ENCODE assay signal across 1 cellular context in the genomic region with DNA sequence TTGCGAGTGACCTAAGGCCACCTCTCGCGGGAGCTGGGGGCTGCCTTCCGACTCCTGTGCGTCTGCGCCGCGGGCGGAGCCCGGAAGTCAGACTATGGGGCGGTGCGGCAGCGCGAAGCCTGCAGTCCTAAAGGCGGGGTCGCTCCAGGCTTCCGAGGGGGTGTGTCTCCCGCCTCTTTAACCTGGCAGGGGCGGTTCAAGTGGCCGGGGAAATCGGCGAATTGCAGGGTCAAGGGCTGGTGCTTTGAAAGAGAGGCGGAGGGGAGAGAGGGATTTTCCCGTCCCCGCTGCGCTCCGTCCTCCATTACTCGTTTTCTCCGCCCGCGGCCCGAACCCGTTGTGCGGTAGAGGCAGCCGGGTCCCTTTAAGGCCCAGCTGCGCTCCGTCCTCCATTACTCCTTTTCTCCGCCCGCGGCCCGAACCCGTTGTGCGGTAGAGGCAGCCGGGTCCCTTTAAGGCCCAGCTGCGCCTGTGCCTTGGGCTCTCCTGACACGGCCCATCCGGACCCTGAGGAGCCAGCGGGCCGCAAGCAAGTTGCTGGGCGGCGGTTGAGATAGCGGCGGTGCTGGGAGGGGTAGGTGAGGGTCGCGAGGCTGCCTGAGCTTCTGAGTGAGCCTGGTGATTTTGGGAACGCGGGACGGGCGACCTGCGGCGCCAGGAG.
TF ChIP-seq lines count a peak whose summit lies in the region.

A gene with protein sequence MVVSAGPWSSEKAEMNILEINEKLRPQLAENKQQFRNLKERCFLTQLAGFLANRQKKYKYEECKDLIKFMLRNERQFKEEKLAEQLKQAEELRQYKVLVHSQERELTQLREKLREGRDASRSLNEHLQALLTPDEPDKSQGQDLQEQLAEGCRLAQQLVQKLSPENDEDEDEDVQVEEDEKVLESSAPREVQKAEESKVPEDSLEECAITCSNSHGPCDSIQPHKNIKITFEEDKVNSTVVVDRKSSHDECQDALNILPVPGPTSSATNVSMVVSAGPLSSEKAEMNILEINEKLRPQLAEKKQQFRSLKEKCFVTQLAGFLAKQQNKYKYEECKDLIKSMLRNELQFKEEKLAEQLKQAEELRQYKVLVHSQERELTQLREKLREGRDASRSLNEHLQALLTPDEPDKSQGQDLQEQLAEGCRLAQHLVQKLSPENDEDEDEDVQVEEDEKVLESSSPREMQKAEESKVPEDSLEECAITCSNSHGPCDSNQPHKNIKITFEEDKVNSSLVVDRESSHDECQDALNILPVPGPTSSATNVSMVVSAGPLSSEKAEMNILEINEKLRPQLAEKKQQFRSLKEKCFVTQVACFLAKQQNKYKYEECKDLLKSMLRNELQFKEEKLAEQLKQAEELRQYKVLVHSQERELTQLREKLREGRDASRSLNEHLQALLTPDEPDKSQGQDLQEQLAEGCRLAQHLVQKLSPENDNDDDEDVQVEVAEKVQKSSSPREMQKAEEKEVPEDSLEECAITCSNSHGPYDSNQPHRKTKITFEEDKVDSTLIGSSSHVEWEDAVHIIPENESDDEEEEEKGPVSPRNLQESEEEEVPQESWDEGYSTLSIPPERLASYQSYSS (N-terminal part only) (plus strand): TSS at position 83 of the 661 bp plus-strand sequence. CDS start 21,820 bp downstream, outside the sequence.

TF ChIP-seq in GM12878, 131 proteins besides CTCF, POLR2A, EP300 and RAD21 (continued from another document):
- TF ChIP-seq, protein P1, sequence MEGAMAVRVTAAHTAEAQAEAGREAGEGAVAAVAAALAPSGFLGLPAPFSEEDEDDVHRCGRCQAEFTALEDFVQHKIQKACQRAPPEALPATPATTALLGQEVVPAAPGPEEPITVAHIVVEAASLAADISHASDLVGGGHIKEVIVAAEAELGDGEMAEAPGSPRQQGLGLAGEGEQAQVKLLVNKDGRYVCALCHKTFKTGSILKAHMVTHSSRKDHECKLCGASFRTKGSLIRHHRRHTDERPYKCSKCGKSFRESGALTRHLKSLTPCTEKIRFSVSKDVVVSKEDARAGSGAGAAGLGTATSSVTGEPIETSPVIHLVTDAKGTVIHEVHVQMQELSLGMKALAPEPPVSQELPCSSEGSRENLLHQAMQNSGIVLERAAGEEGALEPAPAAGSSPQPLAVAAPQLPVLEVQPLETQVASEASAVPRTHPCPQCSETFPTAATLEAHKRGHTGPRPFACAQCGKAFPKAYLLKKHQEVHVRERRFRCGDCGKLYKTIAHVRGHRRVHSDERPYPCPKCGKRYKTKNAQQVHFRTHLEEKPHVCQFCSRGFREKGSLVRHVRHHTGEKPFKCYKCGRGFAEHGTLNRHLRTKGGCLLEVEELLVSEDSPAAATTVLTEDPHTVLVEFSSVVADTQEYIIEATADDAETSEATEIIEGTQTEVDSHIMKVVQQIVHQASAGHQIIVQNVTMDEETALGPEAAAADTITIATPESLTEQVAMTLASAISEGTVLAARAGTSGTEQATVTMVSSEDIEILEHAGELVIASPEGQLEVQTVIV (IDR thresholded peaks at IDR 0.05; ENCODE audit: borderline replicate concordance, partially characterized antibody), result peak; percentile 39
- TF ChIP-seq, protein P2, sequence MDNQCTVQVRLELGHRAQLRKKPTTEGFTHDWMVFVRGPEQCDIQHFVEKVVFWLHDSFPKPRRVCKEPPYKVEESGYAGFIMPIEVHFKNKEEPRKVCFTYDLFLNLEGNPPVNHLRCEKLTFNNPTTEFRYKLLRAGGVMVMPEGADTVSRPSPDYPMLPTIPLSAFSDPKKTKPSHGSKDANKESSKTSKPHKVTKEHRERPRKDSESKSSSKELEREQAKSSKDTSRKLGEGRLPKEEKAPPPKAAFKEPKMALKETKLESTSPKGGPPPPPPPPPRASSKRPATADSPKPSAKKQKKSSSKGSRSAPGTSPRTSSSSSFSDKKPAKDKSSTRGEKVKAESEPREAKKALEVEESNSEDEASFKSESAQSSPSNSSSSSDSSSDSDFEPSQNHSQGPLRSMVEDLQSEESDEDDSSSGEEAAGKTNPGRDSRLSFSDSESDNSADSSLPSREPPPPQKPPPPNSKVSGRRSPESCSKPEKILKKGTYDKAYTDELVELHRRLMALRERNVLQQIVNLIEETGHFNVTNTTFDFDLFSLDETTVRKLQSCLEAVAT (IDR thresholded peaks at IDR 0.05), result peak; percentile 68; the same call in 1 of the 2 replicates
- TF ChIP-seq BHLHE40 (IDR thresholded peaks at IDR 0.05; ENCODE audit: borderline replicate concordance in 1 of 2, low read depth in 2 of 2, low read length in 1 of 2), result peak in 1 of 2 experiments; percentile 28; a peak in 1 of 4 replicates
- TF ChIP-seq FOXK2 (IDR thresholded peaks at IDR 0.05), result 0 out of 2 replicates have a peak, but pooled peaks have one; percentile 23
- TF ChIP-seq, protein P3, sequence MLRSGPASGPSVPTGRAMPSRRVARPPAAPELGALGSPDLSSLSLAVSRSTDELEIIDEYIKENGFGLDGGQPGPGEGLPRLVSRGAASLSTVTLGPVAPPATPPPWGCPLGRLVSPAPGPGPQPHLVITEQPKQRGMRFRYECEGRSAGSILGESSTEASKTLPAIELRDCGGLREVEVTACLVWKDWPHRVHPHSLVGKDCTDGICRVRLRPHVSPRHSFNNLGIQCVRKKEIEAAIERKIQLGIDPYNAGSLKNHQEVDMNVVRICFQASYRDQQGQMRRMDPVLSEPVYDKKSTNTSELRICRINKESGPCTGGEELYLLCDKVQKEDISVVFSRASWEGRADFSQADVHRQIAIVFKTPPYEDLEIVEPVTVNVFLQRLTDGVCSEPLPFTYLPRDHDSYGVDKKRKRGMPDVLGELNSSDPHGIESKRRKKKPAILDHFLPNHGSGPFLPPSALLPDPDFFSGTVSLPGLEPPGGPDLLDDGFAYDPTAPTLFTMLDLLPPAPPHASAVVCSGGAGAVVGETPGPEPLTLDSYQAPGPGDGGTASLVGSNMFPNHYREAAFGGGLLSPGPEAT (IDR thresholded peaks at IDR 0.05; ENCODE audit: low read depth), result peak; percentile 91
- peak; percentile 42; the same call in 1 of the 2 replicates for TF ChIP-seq GATAD2B (conservative IDR thresholded peaks at IDR 0.05; ENCODE audit: low read depth)
- TF ChIP-seq, protein P4, sequence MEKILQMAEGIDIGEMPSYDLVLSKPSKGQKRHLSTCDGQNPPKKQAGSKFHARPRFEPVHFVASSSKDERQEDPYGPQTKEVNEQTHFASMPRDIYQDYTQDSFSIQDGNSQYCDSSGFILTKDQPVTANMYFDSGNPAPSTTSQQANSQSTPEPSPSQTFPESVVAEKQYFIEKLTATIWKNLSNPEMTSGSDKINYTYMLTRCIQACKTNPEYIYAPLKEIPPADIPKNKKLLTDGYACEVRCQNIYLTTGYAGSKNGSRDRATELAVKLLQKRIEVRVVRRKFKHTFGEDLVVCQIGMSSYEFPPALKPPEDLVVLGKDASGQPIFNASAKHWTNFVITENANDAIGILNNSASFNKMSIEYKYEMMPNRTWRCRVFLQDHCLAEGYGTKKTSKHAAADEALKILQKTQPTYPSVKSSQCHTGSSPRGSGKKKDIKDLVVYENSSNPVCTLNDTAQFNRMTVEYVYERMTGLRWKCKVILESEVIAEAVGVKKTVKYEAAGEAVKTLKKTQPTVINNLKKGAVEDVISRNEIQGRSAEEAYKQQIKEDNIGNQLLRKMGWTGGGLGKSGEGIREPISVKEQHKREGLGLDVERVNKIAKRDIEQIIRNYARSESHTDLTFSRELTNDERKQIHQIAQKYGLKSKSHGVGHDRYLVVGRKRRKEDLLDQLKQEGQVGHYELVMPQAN (conservative IDR thresholded peaks at IDR 0.05), result peak; percentile 74
- TF ChIP-seq SRF (IDR thresholded peaks at IDR 0.05; ENCODE audit: low read depth in 2 of 2, low read length in 2 of 2), result 0 out of 4 replicates have a peak, but pooled peaks have one; percentile 18 to 33
- TF ChIP-seq CHD2 (IDR thresholded peaks at IDR 0.05; ENCODE audit: borderline replicate concordance, low read depth, low read length), result peak; percentile 32; the same call in 1 of the 2 replicates
